Comparison of ENCODE assay signal across 16 cellular contexts in genomic region chr1:10958614-10959013, GRCh38. TPM values are rescaled to one million over a fixed set of nuclear protein-coding genes. Genes with fewer than 3 reads are reported as not detected.
A peak's percentile ranks its signal among the peaks of the same experiment; 100 is the strongest.
DNase-seq lines count a peak whose midpoint lies in the region; ATAC-seq and TF ChIP-seq lines count a peak whose summit lies in the region.
"Had no signal": no experiment of that assay in that cellular context is flagged by ENCODE, and none has a peak within 500 bp of the region (broad histone marks: within the 10 kb centered on the region; RNA-seq: fewer than 3 reads in every experiment).

No MANE protein-coding gene starts in this region.

- H3K9me3 ChIP-seq in lower lobe of right lung = no peaks in the 10 kb centered on the region

- no peak overlapping the region for H3K27ac ChIP-seq in lower lobe of right lung
- H3K27ac ChIP-seq: GM23248, sigmoid colon, SK-N-MC, tibial artery had no signal

- H3K4me1 ChIP-seq in lower lobe of right lung = no peaks in the 10 kb centered on the region
- H3K4me1 ChIP-seq: tibial artery had no signal

- H3K27me3 ChIP-seq in lower lobe of right lung (ENCODE audit: low read depth) = peaks cover 4% of the 10 kb centered on the region
- H3K27me3 ChIP-seq: sigmoid colon had no signal

- TF ChIP-seq CTCF in lower lobe of right lung (IDR thresholded peaks at IDR 0.05) = no peak

- DNase-seq in DMS79 (lab: John Stamatoyannopoulos, UW) (peak; percentile 90), NCI-H187 treated with DMSO at 0.1 percent for 48 hours (lab: John Stamatoyannopoulos, UW) (peak; percentile 73), NCI-H69 (lab: John Stamatoyannopoulos, UW) (peak; percentile 97), left colon (no peak), lower lobe of right lung (no peak), GOT3 (lab: John Stamatoyannopoulos, UW) (no peak), T1000 (lab: John Stamatoyannopoulos, UW) (no peak)
- DNase-seq: activated CD8-positive, alpha-beta T cell treated with anti-CD3 and anti-CD28 coated beads for 36 hours; caudate nucleus; effector memory CD8-positive, alpha-beta T cell; GM23248; sigmoid colon; stimulated activated CD4-positive, alpha-beta T cell treated with anti-CD3 and anti-CD28 coated beads, Interleukin-4, amount 100 ng/mL, for 1 hour; tibial artery had no signal

- peak; percentile 55 for ATAC-seq in left colon
- no peak for ATAC-seq in lower lobe of right lung
- ATAC-seq in GM21723 (IDR thresholded peaks at IDR 0.05; ENCODE audit: unreplicated experiment) = no peak
- ATAC-seq: activated CD8-positive, alpha-beta T cell treated with anti-CD3 and anti-CD28 coated beads for 36 hours; effector memory CD8-positive, alpha-beta T cell had no signal

- no peaks in the 10 kb centered on the region for H3K36me3 ChIP-seq in lower lobe of right lung
- H3K36me3 ChIP-seq: sigmoid colon, tibial artery had no signal

- intact Hi-C loops in left colon (cut with DNase I, micrococcal nuclease) (no loop called here), lower lobe of right lung (cut with DNase I) (no loop called here)

- no peak overlapping the region for H3K4me3 ChIP-seq in lower lobe of right lung
- H3K4me3 ChIP-seq: GM23248, sigmoid colon, SK-N-MC, tibial artery had no signal

RNA-seq across cellular contexts. Expression of gene TARDBP, which starts 53.8 kb away (rescaled TPM):
- 100 to 1,000 TPM; 112 to 121 TPM for total RNA-seq in left colon
- total RNA-seq in lower lobe of right lung = 117 TPM

Comparison
In these comparisons a context has a peak if more than half of its experiments do, and no peak if none do; other contexts are left out.
1. DNase-seq: peak in DMS79 (single experiment), NCI-H187 treated with DMSO at 0.1 percent for 48 hours (single experiment) and NCI-H69 (single experiment); none in left colon (0 of 2), lower lobe of right lung (single experiment), GOT3 (single experiment) and T1000 (single experiment).